Comparison of ENCODE assay signal across 10 cellular contexts in the genomic region with DNA sequence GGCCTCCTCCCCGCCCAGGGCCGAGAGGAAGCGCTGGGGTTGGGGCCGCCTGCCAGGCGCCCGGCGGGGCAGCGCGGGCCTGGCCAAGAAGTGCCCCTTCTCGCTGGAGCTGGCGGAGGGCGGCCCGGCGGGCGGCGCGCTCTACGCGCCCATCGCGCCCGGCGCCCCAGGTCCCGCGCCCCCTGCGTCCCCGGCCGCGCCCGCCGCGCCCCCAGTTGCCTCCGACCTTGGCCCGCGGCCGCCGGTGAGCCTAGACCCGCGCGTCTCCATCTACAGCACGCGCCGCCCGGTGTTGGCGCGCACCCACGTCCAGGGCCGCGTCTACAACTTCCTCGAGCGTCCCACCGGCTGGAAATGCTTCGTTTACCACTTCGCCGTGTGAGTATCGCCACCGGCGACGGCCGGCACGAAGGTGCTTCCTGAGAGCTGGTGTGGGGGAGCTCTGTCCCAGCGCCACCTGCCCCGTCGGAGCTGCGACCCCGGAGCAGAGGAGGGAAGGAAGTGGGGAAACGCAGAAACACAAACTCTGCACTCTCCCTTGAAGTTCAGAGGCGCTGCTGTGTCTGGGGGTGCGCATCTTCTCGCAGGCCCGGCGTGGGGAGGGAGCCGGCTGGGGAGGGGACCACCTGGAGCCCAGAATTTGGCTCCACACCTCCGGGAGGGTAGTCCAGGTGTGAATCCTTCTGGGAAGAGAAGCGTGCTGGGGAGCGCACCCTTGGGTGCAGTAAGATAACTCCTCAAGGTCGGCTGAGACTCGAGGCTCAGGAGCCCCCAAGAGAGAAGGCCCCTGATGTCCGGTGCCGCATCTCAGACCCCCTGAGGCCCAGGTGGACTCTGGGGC. TPM values are rescaled to one million over a fixed set of nuclear protein-coding genes. Genes with fewer than 3 reads are reported as not detected.
A peak's percentile ranks its signal among the peaks of the same experiment; 100 is the strongest.
DNase-seq lines count a peak whose midpoint lies in the region; ATAC-seq and TF ChIP-seq lines count a peak whose summit lies in the region.
"Had no signal": no experiment of that assay in that cellular context is flagged by ENCODE, and none has a peak within 500 bp of the region (broad histone marks: within the 10 kb centered on the region; RNA-seq: fewer than 3 reads in every experiment).

No MANE protein-coding gene starts in this region.

- no peak for ATAC-seq in HG03097 (IDR thresholded peaks at IDR 0.05; ENCODE audit: low FRiP score, unreplicated experiment)
- ATAC-seq in GM18858 (IDR thresholded peaks at IDR 0.05; ENCODE audit: unreplicated experiment) = no peak

- no peak for DNase-seq in breast epithelium (ENCODE audit: low spot score in 2 of 2)
- DNase-seq in MCF 10A (ENCODE audit: unreplicated experiment) = no peak
- no peak for DNase-seq in ascending aorta (ENCODE audit: low spot score in 2 of 2)
- no peak for DNase-seq in mesothelial cell of epicardium (ENCODE audit: low spot score in 2 of 2, unreplicated experiment in 2 of 2)
- no peak for DNase-seq in NCI-H345 (lab: John Stamatoyannopoulos, UW)
- DNase-seq: DND-41, midbrain had no signal

- intact Hi-C loops in breast epithelium (cut with DNase I; ENCODE audit: low total_unique reads) (no loop called here), MCF 10A (cut with micrococcal nuclease) (no loop called here), ascending aorta (cut with DNase I) (no loop called here)

- CTCF ChIA-PET in MCF 10A (lab: Yijun Ruan, JAX) = no interaction called here

- H3K4me1 Mint-ChIP-seq in MCF 10A (ENCODE audit: insufficient read depth, unreplicated experiment) = no peaks in the 10 kb centered on the region
- H3K4me1 Mint-ChIP-seq in mesothelial cell of epicardium = peaks cover 15% of the 10 kb centered on the region

- H3K27me3 ChIP-seq in breast epithelium (no peaks in the 10 kb centered on the region), ascending aorta (no peaks in the 10 kb centered on the region)

- no peaks in the 10 kb centered on the region for H3K9me3 ChIP-seq in breast epithelium
- no peaks in the 10 kb centered on the region for H3K9me3 ChIP-seq in ascending aorta

- WGBS in urinary bladder = 9% methylated on average over 80 of the region's 80 CpGs

- H3K4me3 ChIP-seq in breast epithelium (peak overlapping the region; percentile 37 to 73 (median 54)), ascending aorta (peak overlapping the region; percentile 50 to 53), urinary bladder (ENCODE audit: low read depth, low read length) (peak overlapping the region; percentile 48)

- BruUV-seq in MCF 10A (replicated peaks; lab: Mats Ljungman, UMichigan) = no TSS peak

- no peak overlapping the region for H3K27ac Mint-ChIP-seq in MCF 10A (ENCODE audit: low read depth, unreplicated experiment)
- H3K27ac Mint-ChIP-seq in mesothelial cell of epicardium = no peak overlapping the region

- H3K4me1 ChIP-seq in breast epithelium = no peaks in the 10 kb centered on the region
- H3K4me1 ChIP-seq in ascending aorta = no peaks in the 10 kb centered on the region
- H3K4me1 ChIP-seq in urinary bladder (ENCODE audit: insufficient read depth) = no peaks in the 10 kb centered on the region

- H3K27ac ChIP-seq in breast epithelium (no peak overlapping the region), ascending aorta (no peak overlapping the region), urinary bladder (ENCODE audit: low read depth) (no peak overlapping the region)

- H3K9me3 Mint-ChIP-seq in MCF 10A (ENCODE audit: unreplicated experiment) (no peaks in the 10 kb centered on the region), mesothelial cell of epicardium (no peaks in the 10 kb centered on the region)

- TF ChIP-seq CTCF in breast epithelium (IDR thresholded peaks at IDR 0.05) (no peak), MCF 10A (IDR thresholded peaks at IDR 0.05; ENCODE audit: unreplicated experiment) (no peak), ascending aorta (IDR thresholded peaks at IDR 0.05) (no peak), mesothelial cell of epicardium (IDR thresholded peaks at IDR 0.05; ENCODE audit: unreplicated experiment) (no peak)

- H3K36me3 ChIP-seq in breast epithelium (no peaks in the 10 kb centered on the region), ascending aorta (no peaks in the 10 kb centered on the region), urinary bladder (ENCODE audit: insufficient read depth) (no peaks in the 10 kb centered on the region)

- TF ChIP-seq POLR2A in breast epithelium (IDR thresholded peaks at IDR 0.05) = no peak

- H3K27me3 Mint-ChIP-seq in MCF 10A (ENCODE audit: insufficient read depth, unreplicated experiment) = peaks cover 26% of the 10 kb centered on the region
- H3K27me3 Mint-ChIP-seq in mesothelial cell of epicardium (ENCODE audit: low read depth) = peaks cover 86% of the 10 kb centered on the region

- H3K4me3 Mint-ChIP-seq in MCF 10A (ENCODE audit: unreplicated experiment) (no peak overlapping the region), mesothelial cell of epicardium (peak overlapping the region; percentile 66)

- H3K36me3 Mint-ChIP-seq in MCF 10A (ENCODE audit: insufficient read depth, unreplicated experiment) (no peaks in the 10 kb centered on the region), mesothelial cell of epicardium (no peaks in the 10 kb centered on the region)

- POLR2A ChIA-PET in MCF 10A (lab: Yijun Ruan, JAX) = no interaction called here

RNA-seq across cellular contexts. Expression of a gene that starts 0.5 kb away (rescaled TPM):
- 1 to 10 TPM; 3.6 to 6.2 (median 5.1) TPM for total RNA-seq in breast epithelium
- not detected in 2 replicates for total RNA-seq in MCF 10A (2022)
- total RNA-seq in ascending aorta = 2.3 TPM
- 6.9 to 8.5 TPM (median 8.4 TPM) in 3 replicates for total RNA-seq in mesothelial cell of epicardium
- total RNA-seq in urinary bladder = 6.3 TPM
- polyA plus RNA-seq in urinary bladder = 9.1 TPM

RNA-seq across cellular contexts. Expression of a gene that starts 1.0 kb away (rescaled TPM):
- total RNA-seq in breast epithelium = not detected
- total RNA-seq in MCF 10A (2022) = not detected in 2 replicates
- not detected for total RNA-seq in ascending aorta
- total RNA-seq in mesothelial cell of epicardium = 6.9 to 7.7 TPM (median 7.2 TPM) in 3 replicates
- 0.11 TPM for total RNA-seq in urinary bladder
- 0.05 TPM for polyA plus RNA-seq in urinary bladder

RNA-seq across cellular contexts. Expression of a gene that starts 44.8 kb away (rescaled TPM):
- total RNA-seq in breast epithelium (10 to 100 TPM; 36.8 to 44.9 (median 37.2) TPM), MCF 10A (2022) (69.9 and 70.3 TPM in 2 replicates), ascending aorta (183 TPM), mesothelial cell of epicardium (79.3 to 84.7 TPM (median 82.2 TPM) in 3 replicates), urinary bladder (16.6 TPM)
- polyA plus RNA-seq in urinary bladder = 61.7 TPM
